In the genomic region with DNA sequence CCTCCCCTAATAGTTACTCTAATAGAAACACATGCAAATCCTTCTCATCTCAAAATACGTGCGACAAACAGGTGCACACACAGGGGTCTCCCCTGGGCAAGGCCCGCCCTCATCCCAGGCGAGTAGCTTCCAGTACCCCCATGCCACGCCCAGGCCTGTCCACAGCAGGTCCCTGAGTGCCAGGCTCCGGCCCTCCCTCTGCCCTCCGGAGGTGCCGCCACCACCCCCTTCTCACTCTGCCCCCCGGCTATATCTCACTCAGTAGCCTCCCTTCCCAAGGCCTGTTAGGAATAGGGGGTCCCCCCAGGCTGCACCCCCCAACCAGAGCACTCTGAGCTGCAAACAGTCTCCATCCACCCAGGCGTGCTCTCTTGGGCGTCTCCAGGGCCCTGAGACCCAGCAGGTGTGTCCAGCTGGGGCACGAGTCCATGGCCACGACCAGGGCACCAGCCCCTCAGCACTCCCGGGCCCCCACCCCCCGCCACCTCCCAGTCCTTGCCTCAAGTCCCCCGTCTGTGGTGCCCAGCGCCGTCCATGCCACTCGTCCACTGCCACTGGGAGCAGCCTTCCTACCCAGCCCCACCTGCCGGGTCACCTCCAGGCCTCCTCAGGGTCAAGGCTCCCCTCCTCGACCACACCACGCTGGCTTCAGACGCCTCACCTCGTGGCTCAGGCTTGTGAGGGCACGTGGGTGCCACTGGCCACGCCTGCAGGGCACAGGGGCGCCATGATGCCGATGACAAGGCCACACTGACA, we compare ENCODE assay signal across 19 cellular contexts. TPM values are rescaled to one million over a fixed set of nuclear protein-coding genes. Genes with fewer than 3 reads are reported as not detected.
DNase-seq lines count a peak whose midpoint lies in the region; ATAC-seq and TF ChIP-seq lines count a peak whose summit lies in the region.
"Had no signal": no experiment of that assay in that cellular context is flagged by ENCODE, and none has a peak within 500 bp of the region (broad histone marks: within the 10 kb centered on the region; RNA-seq: fewer than 3 reads in every experiment).

No MANE protein-coding gene starts in this region.

- no peak overlapping the region for H3K14ac ChIP-seq in trophoblast cell (ENCODE audit: low read length)

- no peak overlapping the region for H2BK5ac ChIP-seq in trophoblast cell (ENCODE audit: low read depth, low read length, poor library complexity)

- H3K9me3 ChIP-seq in trophoblast cell (ENCODE audit: insufficient read depth, low read depth, low read length) (peaks cover 2% of the 10 kb centered on the region), esophagus squamous epithelium (no peaks in the 10 kb centered on the region)
- H3K9me3 ChIP-seq: BLaER1 treated with 17β-estradiol and CSF1 and Interleukin-3, amounts not matched to agents 10 nM and 100 nM; HAP-1 had no signal

- no peak overlapping the region for H3K4me2 ChIP-seq in trophoblast cell (ENCODE audit: low read length)
- H3K4me2 ChIP-seq: GM23338 had no signal

- WGBS in trophoblast cell (ENCODE audit: extremely low coverage, insufficient coverage, insufficient read length): no CpG with 5 or more reads among the region's 28 CpGs
- WGBS in esophagus squamous epithelium, 2 donors: 81 to 96% methylated on average over 9 to 10 of the region's 28 CpGs

- H2BK120ac ChIP-seq in trophoblast cell (ENCODE audit: insufficient read depth, low read length, poor library complexity): no peak overlapping the region

- peaks cover 11 to 13% of the 10 kb centered on the region in 2 experiments for H3K4me1 ChIP-seq in trophoblast cell (ENCODE audit: control insufficient read depth in 1 of 2, insufficient read depth in 2 of 2, low read length in 2 of 2)
- H3K4me1 ChIP-seq in esophagus squamous epithelium: peaks cover 0 to 14% (median 8%) of the 10 kb centered on the region in 3 donors
- H3K4me1 ChIP-seq: HAP-1 had no signal

- no peak overlapping the region for H2AFZ ChIP-seq in trophoblast cell (ENCODE audit: insufficient read depth, low read length, poor library complexity)
- H2AFZ ChIP-seq: GM23338 had no signal

- DNase-seq in Right ventricle myocardium inferior (ENCODE audit: missing footprints) (peak; percentile 41), left ventricle myocardium superior (no peak), nephron progenitor cell (no peak), trophoblast cell (no peak), esophagus squamous epithelium (lab: John Stamatoyannopoulos, UW) (no peak), nucleus accumbens (lab: John Stamatoyannopoulos, UW) (no peak)
- DNase-seq: CD4-positive, alpha-beta T cell; CD8-positive, alpha-beta memory T cell; DMS 273 treated with DMSO at 0.1 percent for 48 hours; DMS79; EL; GF-D8; HFFc6 had no signal

- intact Hi-C loops in Right ventricle myocardium inferior (cut with DNase I): no loop called here
- intact Hi-C loops in left ventricle myocardium superior (cut with micrococcal nuclease): no loop called here
- intact Hi-C loops in esophagus squamous epithelium (cut with DNase I): no loop called here

- H3K9me3 Mint-ChIP-seq in nephron progenitor cell: no peaks in the 10 kb centered on the region
- H3K9me3 Mint-ChIP-seq: CD14-positive monocyte; CD4-positive, alpha-beta T cell; CD8-positive, alpha-beta memory T cell; GM23338; HFFc6 had no signal

- TF ChIP-seq CTCF in nephron progenitor cell (IDR thresholded peaks at IDR 0.05) (no peak), esophagus squamous epithelium (IDR thresholded peaks at IDR 0.05) (no peak)

- H3K27ac ChIP-seq in trophoblast cell (ENCODE audit: low read depth, low read length) (no peak overlapping the region), esophagus squamous epithelium (no peak overlapping the region)
- H3K27ac ChIP-seq: 22Rv1; BLaER1 treated with 17β-estradiol and CSF1 and Interleukin-3, amounts not matched to agents 10 nM and 100 nM had no signal

- H3K27me3 ChIP-seq in trophoblast cell (ENCODE audit: insufficient read depth, low read length) (no peaks in the 10 kb centered on the region), esophagus squamous epithelium (no peaks in the 10 kb centered on the region)

- no peaks in the 10 kb centered on the region for H3K79me1 ChIP-seq in trophoblast cell (ENCODE audit: low read length)

- no peak overlapping the region for H3K4me3 ChIP-seq in trophoblast cell (ENCODE audit: low read depth, low read length)
- H3K4me3 ChIP-seq in esophagus squamous epithelium: no peak overlapping the region
- H3K4me3 ChIP-seq: BLaER1 treated with 17β-estradiol and CSF1 and Interleukin-3, amounts not matched to agents 10 nM and 100 nM; GM23338; HAP-1 had no signal

- H3K36me3 ChIP-seq in trophoblast cell (ENCODE audit: control insufficient read depth in 1 of 2, insufficient read depth in 2 of 2, low read length in 2 of 2) (no peaks in the 10 kb centered on the region), esophagus squamous epithelium (no peaks in the 10 kb centered on the region)
- H3K36me3 ChIP-seq: BLaER1 treated with 17β-estradiol and CSF1 and Interleukin-3, amounts not matched to agents 10 nM and 100 nM; HAP-1 had no signal

- no peak overlapping the region for H3K23ac ChIP-seq in trophoblast cell (ENCODE audit: low read length)

- ATAC-seq in Right ventricle myocardium inferior: no peak
- no peak for ATAC-seq in left ventricle myocardium superior
- ATAC-seq: GM23338 had no signal

- H4K8ac ChIP-seq in trophoblast cell (ENCODE audit: low read depth, low read length): no peak overlapping the region

- no peak overlapping the region for H4K91ac ChIP-seq in trophoblast cell (ENCODE audit: low read depth, low read length)

- no peak overlapping the region for H3K9ac ChIP-seq in trophoblast cell (ENCODE audit: low read length)
- H3K9ac ChIP-seq: BLaER1 treated with 17β-estradiol and CSF1 and Interleukin-3, amounts not matched to agents 10 nM and 100 nM had no signal

- H3K27me3 Mint-ChIP-seq in nephron progenitor cell (ENCODE audit: low read depth, poor library complexity): peaks cover 15% of the 10 kb centered on the region
- H3K27me3 Mint-ChIP-seq: B cell; CD4-positive, alpha-beta T cell; CD8-positive, alpha-beta memory T cell had no signal

- H3K36me3 Mint-ChIP-seq in nephron progenitor cell (ENCODE audit: low read depth): no peaks in the 10 kb centered on the region
- H3K36me3 Mint-ChIP-seq: CD14-positive monocyte; CD8-positive, alpha-beta memory T cell had no signal

- TF ChIP-seq POLR2A in esophagus squamous epithelium (IDR thresholded peaks at IDR 0.05): no peak

- H3K4me1 Mint-ChIP-seq in nephron progenitor cell: peaks cover 16% of the 10 kb centered on the region
- H3K4me1 Mint-ChIP-seq: B cell, CD14-positive monocyte had no signal

- no peak overlapping the region for H3K4ac ChIP-seq in trophoblast cell (ENCODE audit: low read depth, low read length)

- peak overlapping the region; percentile 38 for H3K27ac Mint-ChIP-seq in nephron progenitor cell
- H3K27ac Mint-ChIP-seq: B cell; CD4-positive, alpha-beta T cell; GM23338; HFFc6 had no signal

- no peak overlapping the region for H3K4me3 Mint-ChIP-seq in nephron progenitor cell
- H3K4me3 Mint-ChIP-seq: B cell; CD14-positive monocyte; CD4-positive, alpha-beta T cell; CD8-positive, alpha-beta memory T cell; GM23338; HFFc6 had no signal

- H4K12ac ChIP-seq in trophoblast cell (ENCODE audit: low read depth, low read length): no peak overlapping the region

- no peaks in the 10 kb centered on the region for H3K79me2 ChIP-seq in trophoblast cell (ENCODE audit: control insufficient read depth, insufficient read depth, low read length, poor library complexity)

- no peak overlapping the region for H3K18ac ChIP-seq in trophoblast cell (ENCODE audit: low read length)

- peak overlapping the region; percentile 50 for H2AK5ac ChIP-seq in trophoblast cell (ENCODE audit: low read length)

- no peak overlapping the region for H2BK12ac ChIP-seq in trophoblast cell (ENCODE audit: low read length)

RNA-seq across cellular contexts. Expression of gene FAM53A, which starts 41.7 kb away (rescaled TPM):
- total RNA-seq in Right ventricle myocardium inferior: 0.49 TPM
- 1.3 TPM for total RNA-seq in left ventricle myocardium superior
- polyA plus RNA-seq in trophoblast cell (2013): 0.29 and 0.31 TPM in 2 replicates
- 1 to 10 TPM in 1 of 4 donors, under 1 TPM in 3; 0.22 to 2.5 (median 0.47) TPM for total RNA-seq in esophagus squamous epithelium
